8 cellular contexts compared by ENCODE assay signal in genomic region chr5:65483474-65484346, GRCh38.
DNase-seq lines count a peak whose midpoint lies in the region; ATAC-seq, FAIRE-seq and TF ChIP-seq lines count a peak whose summit lies in the region.

No MANE protein-coding gene starts in this region.

- no peaks in the 10 kb centered on the region for H3K27me3 Mint-ChIP-seq in T-helper 2 cell treated with Interferon-gamma antibody and Interleukin-4, amounts not matched to agents 5 μg/mL and 100 μg/mL, for 36 hours (ENCODE audit: low read depth)
- H3K27me3 Mint-ChIP-seq in nephron (ENCODE audit: low read depth) = no peaks in the 10 kb centered on the region

- FAIRE-seq in A204.1 (lab: Jason Lieb, UNC) = peak; percentile 95

- TF ChIP-seq CTCF in GM10266 (IDR thresholded peaks at IDR 0.05; ENCODE audit: control insufficient read depth, insufficient read depth, low read depth, missing control alignments) = peak; percentile 44
- peak; percentile 61 to 75 (median 66) for TF ChIP-seq CTCF in nephron (IDR thresholded peaks at IDR 0.05; ENCODE audit: unreplicated experiment in 3 of 3)

- peaks cover 20% of the 10 kb centered on the region for H3K4me1 Mint-ChIP-seq in T-helper 2 cell treated with Interferon-gamma antibody and Interleukin-4, amounts not matched to agents 5 μg/mL and 100 μg/mL, for 36 hours (ENCODE audit: low read depth)
- H3K4me1 Mint-ChIP-seq in nephron = peaks cover 13% of the 10 kb centered on the region

- DNase-seq in GM10266 (ENCODE audit: extremely low spot score) (peak; percentile 56), NCI-H1092 (lab: John Stamatoyannopoulos, UW) (peak; percentile 32), fibroblast of gingiva (ENCODE audit: low read depth) (peak; percentile 77), GF-D8 (lab: John Stamatoyannopoulos, UW) (no peak)
- DNase-seq in T-helper 2 cell treated with Interferon-gamma antibody and Interleukin-4, amounts not matched to agents 5 μg/mL and 100 μg/mL, for 36 hours (ENCODE audit: low spot score) = no peak

- H3K9me3 Mint-ChIP-seq in T-helper 2 cell treated with Interferon-gamma antibody and Interleukin-4, amounts not matched to agents 5 μg/mL and 100 μg/mL, for 36 hours = no peaks in the 10 kb centered on the region
- H3K9me3 Mint-ChIP-seq in nephron = no peaks in the 10 kb centered on the region

- no peaks in the 10 kb centered on the region for H3K36me3 Mint-ChIP-seq in T-helper 2 cell treated with Interferon-gamma antibody and Interleukin-4, amounts not matched to agents 5 μg/mL and 100 μg/mL, for 36 hours (ENCODE audit: low read depth)
- no peaks in the 10 kb centered on the region for H3K36me3 Mint-ChIP-seq in nephron (ENCODE audit: low read depth)

- H3K27ac Mint-ChIP-seq in T-helper 2 cell treated with Interferon-gamma antibody and Interleukin-4, amounts not matched to agents 5 μg/mL and 100 μg/mL, for 36 hours = peak overlapping the region; percentile 83
- H3K27ac Mint-ChIP-seq in nephron = peak overlapping the region in 1 of 3 experiments; percentile 95

- peak; percentile 46 for ATAC-seq in HG02759 (IDR thresholded peaks at IDR 0.05; ENCODE audit: unreplicated experiment)

- no peak overlapping the region for H3K4me3 Mint-ChIP-seq in T-helper 2 cell treated with Interferon-gamma antibody and Interleukin-4, amounts not matched to agents 5 μg/mL and 100 μg/mL, for 36 hours
- H3K4me3 Mint-ChIP-seq in nephron = no peak overlapping the region

Comparison
In these comparisons a context has a peak if more than half of its experiments do, and no peak if none do; other contexts are left out.
1. DNase-seq: peak in GM10266 (single experiment), NCI-H1092 (single experiment) and fibroblast of gingiva (single experiment); none in T-helper 2 cell treated with Interferon-gamma antibody and Interleukin-4, amounts not matched to agents 5 μg/mL and 100 μg/mL, for 36 hours (single experiment) and GF-D8 (single experiment).